Comparison of ENCODE assay signal across 26 cellular contexts in the genomic region with DNA sequence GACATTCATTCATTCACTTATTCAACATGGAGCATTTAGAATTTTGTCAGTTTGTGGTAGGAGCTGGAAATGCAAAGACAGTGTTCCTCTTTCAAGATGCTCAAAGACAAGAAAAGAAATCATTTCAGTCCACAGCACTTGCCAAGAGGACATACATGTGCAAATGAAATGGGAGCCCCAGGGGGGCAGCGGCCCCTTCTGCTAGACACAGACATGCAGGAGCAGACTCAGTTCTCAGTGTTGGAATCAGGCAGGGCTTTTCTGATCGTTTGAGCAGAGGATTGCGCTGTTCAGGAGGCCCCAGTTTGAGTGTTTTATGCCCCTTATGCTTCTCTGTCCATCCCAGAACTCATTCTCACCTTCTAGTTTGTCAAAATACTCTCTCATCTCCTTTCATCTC. TPM values are rescaled to one million over a fixed set of nuclear protein-coding genes. Genes with fewer than 3 reads are reported as not detected.
DNase-seq lines count a peak whose midpoint lies in the region; ATAC-seq and TF ChIP-seq lines count a peak whose summit lies in the region.
"Had no signal": no experiment of that assay in that cellular context is flagged by ENCODE, and none has a peak within 500 bp of the region (broad histone marks: within the 10 kb centered on the region; RNA-seq: fewer than 3 reads in every experiment).

No MANE protein-coding gene starts in this region.

- peak overlapping the region; percentile 76 for H3K4me3 Mint-ChIP-seq in glutamatergic neuron (ENCODE audit: unreplicated experiment)
- no peak overlapping the region for H3K4me3 Mint-ChIP-seq in neural crest cell
- no peak overlapping the region for H3K4me3 Mint-ChIP-seq in activated T-helper 1 cell treated with anti-CD3 and anti-CD28 coated beads, Interleukin-12 subunit alpha, Interleukin-12 subunit beta, Interleukin-2, Interleukin-4 antibody, amounts not matched to agents 30 ng/mL and 10 ng/mL and 1 ng/mL, durations not matched to agents 14 hours and 24 hours and 36 hours
- H3K4me3 Mint-ChIP-seq in natural killer cell treated with Interleukin-12 subunit alpha and Interleukin-12 subunit beta and Interleukin-15 and Interleukin-18, amount 100 ng/mL, for 72 hours = no peak overlapping the region
- H3K4me3 Mint-ChIP-seq: activated CD4-positive, alpha-beta memory T cell treated with anti-CD3 and anti-CD28 coated beads for 36 hours; activated naive CD4-positive, alpha-beta T cell treated with anti-CD3 and anti-CD28 coated beads, Interleukin-2, amount 50 U/mL, for 24 hours; CD8-positive, alpha-beta memory T cell; memory B cell; T-helper 1 cell treated with Interleukin-12 subunit alpha and Interleukin-12 subunit beta and Interleukin-4 antibody, amounts not matched to agents 30 μg/mL and 1 μg/mL, for 36 hours had no signal

- no peaks in the 10 kb centered on the region for H3K36me3 Mint-ChIP-seq in glutamatergic neuron (ENCODE audit: unreplicated experiment)
- H3K36me3 Mint-ChIP-seq in neural crest cell (ENCODE audit: low read depth) = no peaks in the 10 kb centered on the region
- no peaks in the 10 kb centered on the region for H3K36me3 Mint-ChIP-seq in activated T-helper 1 cell treated with anti-CD3 and anti-CD28 coated beads, Interleukin-12 subunit alpha, Interleukin-12 subunit beta, Interleukin-2, Interleukin-4 antibody, amounts not matched to agents 30 ng/mL and 10 ng/mL and 1 ng/mL, durations not matched to agents 14 hours and 24 hours and 36 hours (ENCODE audit: low read depth)
- no peaks in the 10 kb centered on the region for H3K36me3 Mint-ChIP-seq in natural killer cell treated with Interleukin-12 subunit alpha and Interleukin-12 subunit beta and Interleukin-15 and Interleukin-18, amount 100 ng/mL, for 72 hours
- H3K36me3 Mint-ChIP-seq: activated CD4-positive, alpha-beta memory T cell treated with anti-CD3 and anti-CD28 coated beads for 36 hours; activated naive CD4-positive, alpha-beta T cell treated with anti-CD3 and anti-CD28 coated beads, Interleukin-2, amount 50 U/mL, for 24 hours; CD8-positive, alpha-beta memory T cell; memory B cell had no signal

- TF ChIP-seq CTCF in glutamatergic neuron (IDR thresholded peaks at IDR 0.05; ENCODE audit: partially characterized antibody, unreplicated experiment) (no peak), neural crest cell (conservative IDR thresholded peaks at IDR 0.05) (no peak)

- peaks cover 9% of the 10 kb centered on the region for H3K9me3 Mint-ChIP-seq in glutamatergic neuron (ENCODE audit: unreplicated experiment)
- no peaks in the 10 kb centered on the region for H3K9me3 Mint-ChIP-seq in neural crest cell
- H3K9me3 Mint-ChIP-seq in activated T-helper 1 cell treated with anti-CD3 and anti-CD28 coated beads, Interleukin-12 subunit alpha, Interleukin-12 subunit beta, Interleukin-2, Interleukin-4 antibody, amounts not matched to agents 30 ng/mL and 10 ng/mL and 1 ng/mL, durations not matched to agents 14 hours and 24 hours and 36 hours = no peaks in the 10 kb centered on the region
- H3K9me3 Mint-ChIP-seq in natural killer cell treated with Interleukin-12 subunit alpha and Interleukin-12 subunit beta and Interleukin-15 and Interleukin-18, amount 100 ng/mL, for 72 hours = no peaks in the 10 kb centered on the region
- H3K9me3 Mint-ChIP-seq: activated CD4-positive, alpha-beta memory T cell treated with anti-CD3 and anti-CD28 coated beads for 36 hours; activated naive CD4-positive, alpha-beta T cell treated with anti-CD3 and anti-CD28 coated beads, Interleukin-2, amount 50 U/mL, for 24 hours; activated T-helper 2 cell treated with anti-CD3 and anti-CD28 coated beads, Interferon-gamma antibody, Interleukin-2, Interleukin-4, amounts not matched to agents 10 μg/mL and 5 μg/mL and 100 μg/mL, durations not matched to agents 14 hours and 24 hours and 36 hours; CD8-positive, alpha-beta memory T cell; IgD-negative memory B cell; memory B cell; T-helper 1 cell treated with Interleukin-12 subunit alpha and Interleukin-12 subunit beta and Interleukin-4 antibody, amounts not matched to agents 30 μg/mL and 1 μg/mL, for 36 hours had no signal

- ATAC-seq in natural killer cell treated with Interleukin-12 subunit alpha and Interleukin-12 subunit beta and Interleukin-15 and Interleukin-18, amount 100 ng/mL, for 72 hours = no peak

- H3K27me3 Mint-ChIP-seq in glutamatergic neuron (ENCODE audit: unreplicated experiment) = peaks cover 8% of the 10 kb centered on the region
- peaks cover 43% of the 10 kb centered on the region for H3K27me3 Mint-ChIP-seq in neural crest cell (ENCODE audit: low read depth)
- peaks cover 17% of the 10 kb centered on the region for H3K27me3 Mint-ChIP-seq in activated T-helper 1 cell treated with anti-CD3 and anti-CD28 coated beads, Interleukin-12 subunit alpha, Interleukin-12 subunit beta, Interleukin-2, Interleukin-4 antibody, amounts not matched to agents 30 ng/mL and 10 ng/mL and 1 ng/mL, durations not matched to agents 14 hours and 24 hours and 36 hours (ENCODE audit: insufficient read depth)
- H3K27me3 Mint-ChIP-seq in natural killer cell treated with Interleukin-12 subunit alpha and Interleukin-12 subunit beta and Interleukin-15 and Interleukin-18, amount 100 ng/mL, for 72 hours = peaks cover 9 to 38% of the 10 kb centered on the region in 2 donors

- no peaks in the 10 kb centered on the region; the same call in 1 of the 2 replicates for H3K36me3 ChIP-seq in ES-I3 (ENCODE audit: insufficient read depth, low read length)
- H3K36me3 ChIP-seq: BE2C, pancreas, Peyer's patch, spleen had no signal

- DNase-seq in MV-4-11 (lab: John Stamatoyannopoulos, UW) (peak; percentile 17), glutamatergic neuron (peak; percentile 70), neural crest cell (ENCODE audit: low read depth, low spot score) (no peak), NCI-H446 treated with DMSO at 0.1 percent for 48 hours (lab: John Stamatoyannopoulos, UW) (no peak), NCI-H128 (lab: John Stamatoyannopoulos, UW; ENCODE audit: unreplicated experiment) (no peak)
- DNase-seq in activated T-helper 1 cell treated with anti-CD3 and anti-CD28 coated beads, Interleukin-12 subunit alpha, Interleukin-12 subunit beta, Interleukin-2, Interleukin-4 antibody, amounts not matched to agents 30 ng/mL and 10 ng/mL and 1 ng/mL, durations not matched to agents 14 hours and 24 hours and 36 hours (ENCODE audit: low spot score) = no peak
- DNase-seq in natural killer cell treated with Interleukin-12 subunit alpha and Interleukin-12 subunit beta and Interleukin-15 and Interleukin-18, amount 100 ng/mL, for 72 hours (ENCODE audit: low spot score) = no peak
- DNase-seq: activated CD4-positive, alpha-beta memory T cell treated with anti-CD3 and anti-CD28 coated beads for 36 hours; activated CD4-positive, CD25-positive, alpha-beta regulatory T cell treated with anti-CD3 and anti-CD28 coated beads, Interleukin-2, amount 50 U/mL, for 72 hours; activated CD8-positive, alpha-beta memory T cell treated with anti-CD3 and anti-CD28 coated beads, Interleukin-2, amount 50 U/mL, for 48 hours; CD8-positive, alpha-beta memory T cell; effector CD4-positive, alpha-beta T cell; GF-D8; NCI-H187 treated with DMSO at 0.1 percent for 48 hours; NCI-H524 treated with DMSO at 0.1 percent for 48 hours; Peyer's patch; SIG-M5; spleen had no signal

- peak overlapping the region; percentile 72 for H3K9ac ChIP-seq in ES-I3 (ENCODE audit: low read depth, low read length)

- H3K4me1 ChIP-seq in ES-I3 (ENCODE audit: insufficient read depth, low read length) = peaks cover 25% of the 10 kb centered on the region
- H3K4me1 ChIP-seq: pancreas, Peyer's patch had no signal

- intact Hi-C loops in activated T-helper 1 cell treated with anti-CD3 and anti-CD28 coated beads, Interleukin-12 subunit alpha, Interleukin-12 subunit beta, Interleukin-2, Interleukin-4 antibody, amounts not matched to agents 30 ng/mL and 10 ng/mL and 1 ng/mL, durations not matched to agents 14 hours and 24 hours and 36 hours (cut with micrococcal nuclease) = no loop called here

- no peaks in the 10 kb centered on the region for H3K9me3 ChIP-seq in ES-I3 (ENCODE audit: control insufficient read depth, insufficient read depth, low read length)
- H3K9me3 ChIP-seq: BE2C, pancreas, Peyer's patch, spleen had no signal

- H3K4me1 Mint-ChIP-seq in glutamatergic neuron (ENCODE audit: low read depth, unreplicated experiment) (peaks cover 37% of the 10 kb centered on the region), neural crest cell (peaks cover 30% of the 10 kb centered on the region)
- peaks cover 6% of the 10 kb centered on the region for H3K4me1 Mint-ChIP-seq in activated T-helper 1 cell treated with anti-CD3 and anti-CD28 coated beads, Interleukin-12 subunit alpha, Interleukin-12 subunit beta, Interleukin-2, Interleukin-4 antibody, amounts not matched to agents 30 ng/mL and 10 ng/mL and 1 ng/mL, durations not matched to agents 14 hours and 24 hours and 36 hours (ENCODE audit: low read depth)
- H3K4me1 Mint-ChIP-seq in natural killer cell treated with Interleukin-12 subunit alpha and Interleukin-12 subunit beta and Interleukin-15 and Interleukin-18, amount 100 ng/mL, for 72 hours (ENCODE audit: low read depth in 2 of 2) = peaks cover 0 to 2% of the 10 kb centered on the region in 2 donors
- H3K4me1 Mint-ChIP-seq: IgD-negative memory B cell had no signal

- H3K27ac Mint-ChIP-seq in glutamatergic neuron (ENCODE audit: unreplicated experiment) (peak overlapping the region; percentile 91), neural crest cell (ENCODE audit: unreplicated experiment) (peak overlapping the region; percentile 4)
- no peak overlapping the region for H3K27ac Mint-ChIP-seq in activated T-helper 1 cell treated with anti-CD3 and anti-CD28 coated beads, Interleukin-12 subunit alpha, Interleukin-12 subunit beta, Interleukin-2, Interleukin-4 antibody, amounts not matched to agents 30 ng/mL and 10 ng/mL and 1 ng/mL, durations not matched to agents 14 hours and 24 hours and 36 hours
- no peak overlapping the region for H3K27ac Mint-ChIP-seq in natural killer cell treated with Interleukin-12 subunit alpha and Interleukin-12 subunit beta and Interleukin-15 and Interleukin-18, amount 100 ng/mL, for 72 hours
- H3K27ac Mint-ChIP-seq: activated CD4-positive, alpha-beta memory T cell treated with anti-CD3 and anti-CD28 coated beads for 36 hours; activated naive CD4-positive, alpha-beta T cell treated with anti-CD3 and anti-CD28 coated beads, Interleukin-2, amount 50 U/mL, for 24 hours; activated T-helper 2 cell treated with anti-CD3 and anti-CD28 coated beads, Interferon-gamma antibody, Interleukin-2, Interleukin-4, amounts not matched to agents 10 μg/mL and 5 μg/mL and 100 μg/mL, durations not matched to agents 14 hours and 24 hours and 36 hours; CD8-positive, alpha-beta memory T cell; IgD-negative memory B cell; memory B cell; T-helper 1 cell treated with Interleukin-12 subunit alpha and Interleukin-12 subunit beta and Interleukin-4 antibody, amounts not matched to agents 30 μg/mL and 1 μg/mL, for 36 hours had no signal

RNA-seq across cellular contexts. Expression of a gene that starts 35.6 kb away (rescaled TPM):
- total RNA-seq in glutamatergic neuron (ENCODE audit: unreplicated experiment) = 59.8 TPM
- 8.7 and 10.3 TPM in 2 replicates for total RNA-seq in neural crest cell
- 0.10 and 0.39 TPM in 2 replicates for total RNA-seq in activated T-helper 1 cell treated with anti-CD3 and anti-CD28 coated beads, Interleukin-12 subunit alpha, Interleukin-12 subunit beta, Interleukin-2, Interleukin-4 antibody, amounts not matched to agents 30 ng/mL and 10 ng/mL and 1 ng/mL, durations not matched to agents 14 hours and 24 hours and 36 hours
- under 1 TPM in 1 of 2 donors, not detected in 1; 0.81 TPM for total RNA-seq in natural killer cell treated with Interleukin-12 subunit alpha and Interleukin-12 subunit beta and Interleukin-15 and Interleukin-18, amount 100 ng/mL, for 72 hours

RNA-seq across cellular contexts. Expression of a gene that starts 56.7 kb away (rescaled TPM):
- 33.4 TPM for total RNA-seq in glutamatergic neuron (ENCODE audit: unreplicated experiment)
- 31.4 and 33.0 TPM in 2 replicates for total RNA-seq in neural crest cell
- total RNA-seq in activated T-helper 1 cell treated with anti-CD3 and anti-CD28 coated beads, Interleukin-12 subunit alpha, Interleukin-12 subunit beta, Interleukin-2, Interleukin-4 antibody, amounts not matched to agents 30 ng/mL and 10 ng/mL and 1 ng/mL, durations not matched to agents 14 hours and 24 hours and 36 hours = 18.5 and 18.7 TPM in 2 replicates
- 10 to 100 TPM; 15.6 to 22.1 TPM for total RNA-seq in natural killer cell treated with Interleukin-12 subunit alpha and Interleukin-12 subunit beta and Interleukin-15 and Interleukin-18, amount 100 ng/mL, for 72 hours

Comparison
In these comparisons a context has a peak if more than half of its experiments do, and no peak if none do; other contexts are left out.
1. DNase-seq: peak in MV-4-11 (single experiment) and glutamatergic neuron (single experiment); none in neural crest cell (single experiment), NCI-H446 treated with DMSO at 0.1 percent for 48 hours (single experiment), activated T-helper 1 cell treated with anti-CD3 and anti-CD28 coated beads, Interleukin-12 subunit alpha, Interleukin-12 subunit beta, Interleukin-2, Interleukin-4 antibody, amounts not matched to agents 30 ng/mL and 10 ng/mL and 1 ng/mL, durations not matched to agents 14 hours and 24 hours and 36 hours (single experiment), NCI-H128 (single experiment) and natural killer cell treated with Interleukin-12 subunit alpha and Interleukin-12 subunit beta and Interleukin-15 and Interleukin-18, amount 100 ng/mL, for 72 hours (single experiment).
2. H3K27ac Mint-ChIP-seq: peak in glutamatergic neuron (single experiment) and neural crest cell (single experiment); none in activated T-helper 1 cell treated with anti-CD3 and anti-CD28 coated beads, Interleukin-12 subunit alpha, Interleukin-12 subunit beta, Interleukin-2, Interleukin-4 antibody, amounts not matched to agents 30 ng/mL and 10 ng/mL and 1 ng/mL, durations not matched to agents 14 hours and 24 hours and 36 hours (single experiment) and natural killer cell treated with Interleukin-12 subunit alpha and Interleukin-12 subunit beta and Interleukin-15 and Interleukin-18, amount 100 ng/mL, for 72 hours (0 of 2).